21 cellular contexts compared by ENCODE assay signal in genomic region chr1:219041819-219042218, GRCh38.
DNase-seq lines count a peak whose midpoint lies in the region; ATAC-seq and TF ChIP-seq lines count a peak whose summit lies in the region.
"Had no signal": no experiment of that assay in that cellular context is flagged by ENCODE, and none has a peak within 500 bp of the region (broad histone marks: within the 10 kb centered on the region; RNA-seq: fewer than 3 reads in every experiment).

No MANE protein-coding gene starts in this region.

- H3K14ac ChIP-seq in mesenchymal stem cell (ENCODE audit: low read length in 2 of 2), result no peak overlapping the region

- no peak overlapping the region for H2BK12ac ChIP-seq in mesenchymal stem cell (ENCODE audit: low read length in 2 of 2)

- H3K4ac ChIP-seq in mesenchymal stem cell (ENCODE audit: low read depth in 1 of 2, low read length in 2 of 2), result no peak overlapping the region

- H3K4me2 ChIP-seq in mesenchymal stem cell (ENCODE audit: low read length, poor library complexity, severe bottlenecking), result no peak overlapping the region
- H3K4me2 ChIP-seq: KMS-11 had no signal

- intact Hi-C loops in colonic mucosa (cut with DNase I), result no loop called here

- H3K36me3 ChIP-seq in colonic mucosa (no peaks in the 10 kb centered on the region), mesenchymal stem cell (ENCODE audit: control insufficient read depth in 1 of 2, insufficient read depth in 2 of 2, low read depth in 1 of 2, low read length in 2 of 2) (no peaks in the 10 kb centered on the region)
- H3K36me3 ChIP-seq: neutrophil, right atrium auricular region had no signal

- DNase-seq in Daoy (ENCODE audit: low read depth), result peak; percentile 8
- peak; percentile 49 for DNase-seq in NCI-H226
- DNase-seq in colonic mucosa, result peak; percentile 32
- DNase-seq in mesenchymal stem cell, result peak; percentile 44
- no peak for DNase-seq in mesothelial cell of epicardium (ENCODE audit: low spot score in 2 of 2, unreplicated experiment in 2 of 2)
- DNase-seq in iPS-NIHi7 (ENCODE audit: extremely low spot score), result no peak
- DNase-seq in NK-92 treated with Interleukin-12 subunit alpha and Interleukin-12 subunit beta, amount 100 ng/mL, for 24 hours (lab: John Stamatoyannopoulos, UW), result no peak
- DNase-seq: activated naive CD8-positive, alpha-beta T cell treated with anti-CD3 and anti-CD28 coated beads for 36 hours; CD4-positive, CD25-positive, alpha-beta regulatory T cell; H7; kidney; NCI-H1092; NCI-H2081; NCI-H526 had no signal

- no peak overlapping the region for H2BK15ac ChIP-seq in mesenchymal stem cell (ENCODE audit: low read depth, poor library complexity, severe bottlenecking)

- peak overlapping the region; percentile 49 for H2BK120ac ChIP-seq in mesenchymal stem cell (ENCODE audit: low read depth, low read length)

- WGBS in mesenchymal stem cell, result 0% methylated on average over 1 of the region's 1 CpG

- no peaks in the 10 kb centered on the region for H3K79me1 ChIP-seq in mesenchymal stem cell (replicated peaks; ENCODE audit: low read length, poor library complexity, severe bottlenecking)

- H4K8ac ChIP-seq in mesenchymal stem cell (ENCODE audit: low read length), result no peak overlapping the region

- no peak overlapping the region for H3K27ac Mint-ChIP-seq in mesothelial cell of epicardium
- H3K27ac Mint-ChIP-seq: activated naive CD8-positive, alpha-beta T cell treated with anti-CD3 and anti-CD28 coated beads for 36 hours; CD4-positive, CD25-positive, alpha-beta regulatory T cell; stimulated activated naive CD8-positive, alpha-beta T cell treated with anti-CD3 and anti-CD28 coated beads, Interleukin-15, Interleukin-2, amounts not matched to agents 100 ng/mL and 50 ng/mL, for 24 hours; T-helper 2 cell treated with Interferon-gamma antibody and Interleukin-4, amounts not matched to agents 5 μg/mL and 100 μg/mL, for 36 hours; type B pancreatic cell had no signal

- no peak overlapping the region for H2BK5ac ChIP-seq in mesenchymal stem cell (ENCODE audit: low read depth, low read length, poor library complexity, severe bottlenecking)

- H3K4me3 Mint-ChIP-seq in mesothelial cell of epicardium, result no peak overlapping the region
- H3K4me3 Mint-ChIP-seq: activated naive CD8-positive, alpha-beta T cell treated with anti-CD3 and anti-CD28 coated beads for 36 hours; CD4-positive, CD25-positive, alpha-beta regulatory T cell; stimulated activated naive CD8-positive, alpha-beta T cell treated with anti-CD3 and anti-CD28 coated beads, Interleukin-15, Interleukin-2, amounts not matched to agents 100 ng/mL and 50 ng/mL, for 24 hours; T-helper 2 cell treated with Interferon-gamma antibody and Interleukin-4, amounts not matched to agents 5 μg/mL and 100 μg/mL, for 36 hours; type B pancreatic cell had no signal

- H3K9ac ChIP-seq in colonic mucosa (ENCODE audit: low read depth in 2 of 2, low read length in 2 of 2) (no peak overlapping the region), mesenchymal stem cell (ENCODE audit: low read length) (no peak overlapping the region)
- H3K9ac ChIP-seq: KMS-11 had no signal

- H3K9me3 ChIP-seq in colonic mucosa (no peaks in the 10 kb centered on the region), mesenchymal stem cell (ENCODE audit: control insufficient read depth, low read length) (no peaks in the 10 kb centered on the region)
- H3K9me3 ChIP-seq: neutrophil, right atrium auricular region had no signal

- TF ChIP-seq CTCF in colonic mucosa (IDR thresholded peaks at IDR 0.05) (no peak), mesothelial cell of epicardium (IDR thresholded peaks at IDR 0.05; ENCODE audit: unreplicated experiment) (no peak)

- H3K18ac ChIP-seq in mesenchymal stem cell (ENCODE audit: low read depth in 1 of 2, low read length in 2 of 2), result no peak overlapping the region

- no peak overlapping the region for H4K91ac ChIP-seq in mesenchymal stem cell (ENCODE audit: low read length)

- peaks cover 3% of the 10 kb centered on the region for H3K4me1 Mint-ChIP-seq in mesothelial cell of epicardium
- H3K4me1 Mint-ChIP-seq: activated naive CD8-positive, alpha-beta T cell treated with anti-CD3 and anti-CD28 coated beads for 36 hours; CD4-positive, CD25-positive, alpha-beta regulatory T cell had no signal

- H3K4me1 ChIP-seq in colonic mucosa (no peaks in the 10 kb centered on the region), mesenchymal stem cell (ENCODE audit: control insufficient read depth, insufficient read depth, low read depth, low read length) (no peaks in the 10 kb centered on the region)
- H3K4me1 ChIP-seq: right atrium auricular region had no signal

- H3K4me3 ChIP-seq in colonic mucosa (no peak overlapping the region), mesenchymal stem cell (ENCODE audit: insufficient read depth in 1 of 2, low read depth in 1 of 2, low read length in 2 of 2) (no peak overlapping the region)
- H3K4me3 ChIP-seq: right atrium auricular region had no signal

- H2AK5ac ChIP-seq in mesenchymal stem cell (ENCODE audit: low read length, severe bottlenecking), result no peak overlapping the region

- H3K27ac ChIP-seq in colonic mucosa, result no peak overlapping the region
- peak overlapping the region; percentile 45 for H3K27ac ChIP-seq in mesenchymal stem cell (ENCODE audit: low read length, poor library complexity, severe bottlenecking)
- H3K27ac ChIP-seq: KMS-11, neutrophil, right atrium auricular region had no signal

- peaks cover 6% of the 10 kb centered on the region for H3K36me3 Mint-ChIP-seq in mesothelial cell of epicardium
- H3K36me3 Mint-ChIP-seq: CD4-positive, CD25-positive, alpha-beta regulatory T cell had no signal

- peaks cover 14% of the 10 kb centered on the region for H3K9me3 Mint-ChIP-seq in mesothelial cell of epicardium
- H3K9me3 Mint-ChIP-seq: activated naive CD8-positive, alpha-beta T cell treated with anti-CD3 and anti-CD28 coated beads for 36 hours; stimulated activated naive CD8-positive, alpha-beta T cell treated with anti-CD3 and anti-CD28 coated beads, Interleukin-15, Interleukin-2, amounts not matched to agents 100 ng/mL and 50 ng/mL, for 24 hours; T-helper 2 cell treated with Interferon-gamma antibody and Interleukin-4, amounts not matched to agents 5 μg/mL and 100 μg/mL, for 36 hours had no signal

- no peaks in the 10 kb centered on the region for H3K27me3 Mint-ChIP-seq in mesothelial cell of epicardium (ENCODE audit: low read depth)
- H3K27me3 Mint-ChIP-seq: activated naive CD8-positive, alpha-beta T cell treated with anti-CD3 and anti-CD28 coated beads for 36 hours; CD4-positive, CD25-positive, alpha-beta regulatory T cell; stimulated activated naive CD8-positive, alpha-beta T cell treated with anti-CD3 and anti-CD28 coated beads, Interleukin-15, Interleukin-2, amounts not matched to agents 100 ng/mL and 50 ng/mL, for 24 hours; type B pancreatic cell had no signal

- H3K27me3 ChIP-seq in colonic mucosa (no peaks in the 10 kb centered on the region), mesenchymal stem cell (ENCODE audit: control insufficient read depth in 1 of 2, insufficient read depth in 1 of 2, low read length in 2 of 2) (no peaks in the 10 kb centered on the region)
- H3K27me3 ChIP-seq: neutrophil, right atrium auricular region had no signal

- H3K23ac ChIP-seq in mesenchymal stem cell (ENCODE audit: low read length in 2 of 2), result no peak overlapping the region

- no peak for ATAC-seq in GM19455 (IDR thresholded peaks at IDR 0.05; ENCODE audit: unreplicated experiment)

- H2AFZ ChIP-seq in mesenchymal stem cell (ENCODE audit: low read depth, low read length), result no peak overlapping the region

Comparison
In these comparisons a context has a peak if more than half of its experiments do, and no peak if none do; other contexts are left out.
1. DNase-seq: peak in Daoy (single experiment), NCI-H226 (single experiment), colonic mucosa (single experiment) and mesenchymal stem cell (single experiment); none in mesothelial cell of epicardium (0 of 2), iPS-NIHi7 (single experiment) and NK-92 treated with Interleukin-12 subunit alpha and Interleukin-12 subunit beta, amount 100 ng/mL, for 24 hours (single experiment).